8 cellular contexts compared by ENCODE assay signal in the genomic region with DNA sequence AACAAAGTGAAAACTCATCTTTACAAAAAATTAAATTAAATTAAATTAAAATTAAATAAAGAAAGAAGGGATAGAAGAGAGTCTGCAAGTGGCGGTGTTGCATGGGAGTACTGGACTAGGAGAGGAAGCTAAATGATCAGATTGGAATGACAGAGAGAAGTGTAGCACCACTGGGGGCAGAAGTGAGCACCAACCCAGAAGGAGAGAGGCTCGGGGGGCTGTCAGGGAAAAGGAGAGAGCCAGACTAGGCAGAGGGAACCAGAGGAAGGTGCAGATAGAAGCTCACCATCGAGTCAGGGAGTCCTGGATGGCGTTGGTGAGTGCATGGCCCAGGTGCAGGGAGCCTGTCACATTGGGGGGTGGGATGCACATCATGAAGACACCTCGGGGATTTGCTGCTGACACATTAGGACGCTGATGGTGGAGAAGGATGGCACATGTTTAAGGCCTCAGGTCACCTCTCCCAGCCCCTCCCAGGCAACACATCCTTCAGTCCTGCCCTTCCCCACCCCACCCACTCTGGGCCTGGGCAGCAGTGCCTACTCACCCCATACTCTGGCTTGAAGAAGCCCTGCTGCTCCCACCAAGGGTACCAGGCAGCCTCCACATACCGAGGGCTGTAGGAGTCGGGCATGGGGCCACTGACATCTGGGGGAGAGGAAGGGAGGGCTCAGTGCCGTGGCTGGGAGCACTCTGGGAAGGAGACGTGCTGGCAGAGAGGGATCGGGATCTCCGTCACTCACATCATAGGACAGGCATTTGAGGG. TPM values are rescaled to one million over a fixed set of nuclear protein-coding genes. Genes with fewer than 3 reads are reported as not detected.
DNase-seq lines count a peak whose midpoint lies in the region; ATAC-seq and TF ChIP-seq lines count a peak whose summit lies in the region.

No MANE protein-coding gene starts in this region.

- H3K36me3 ChIP-seq in MG63 (peaks cover 8% of the 10 kb centered on the region), psoas muscle (ENCODE audit: insufficient read depth in 1 of 2, low read depth in 1 of 2) (peaks cover 0 to 62% of the 10 kb centered on the region in 2 donors), aorta (ENCODE audit: control insufficient read depth in 1 of 2, insufficient read depth in 2 of 2, low read length in 1 of 2) (no peaks in the 10 kb centered on the region)

- H3K4me1 ChIP-seq in psoas muscle = peaks cover 6% of the 10 kb centered on the region
- no peaks in the 10 kb centered on the region for H3K4me1 ChIP-seq in aorta (ENCODE audit: control insufficient read depth in 1 of 2, insufficient read depth in 2 of 2, low read length in 2 of 2)

- H3K27ac ChIP-seq in VCaP = no peak overlapping the region
- H3K27ac ChIP-seq in psoas muscle = no peak overlapping the region
- H3K27ac ChIP-seq in aorta (ENCODE audit: low read depth in 1 of 2, low read length in 2 of 2) = no peak overlapping the region

- DNase-seq in natural killer cell treated with Interleukin-12 subunit alpha and Interleukin-12 subunit beta and Interleukin-15 and Interleukin-18, amount 100 ng/mL, for 72 hours (ENCODE audit: low spot score) = no peak
- DNase-seq in natural killer cell (no peak), MG63 (peak; percentile 30), fibroblast of gingiva (ENCODE audit: low read depth) (peak; percentile 44), psoas muscle (no peak), aorta (no peak)

- peak overlapping the region; percentile 29 for H3K4me3 Mint-ChIP-seq in natural killer cell treated with Interleukin-12 subunit alpha and Interleukin-12 subunit beta and Interleukin-15 and Interleukin-18, amount 100 ng/mL, for 72 hours
- no peak overlapping the region for H3K4me3 Mint-ChIP-seq in natural killer cell

- H3K9me3 ChIP-seq in MG63 (no peaks in the 10 kb centered on the region), psoas muscle (no peaks in the 10 kb centered on the region), aorta (ENCODE audit: control insufficient read depth, low read length) (no peaks in the 10 kb centered on the region)

- intact Hi-C loops in natural killer cell (cut with micrococcal nuclease) (no loop called here), psoas muscle (cut with DNase I) (no loop called here), aorta (cut with DNase I) (loop anchor here (5.0 kb wide), 2 partner anchors 54 to 124 kb away; partner anchors contain the start of genes CLIC1 (in 1 of the 2), CSNK2B (in 1 of the 2) and LY6G5B (in 1 of the 2))

- peaks cover 6% of the 10 kb centered on the region for H3K36me3 Mint-ChIP-seq in natural killer cell treated with Interleukin-12 subunit alpha and Interleukin-12 subunit beta and Interleukin-15 and Interleukin-18, amount 100 ng/mL, for 72 hours
- peaks cover 7% of the 10 kb centered on the region for H3K36me3 Mint-ChIP-seq in natural killer cell

- H3K9me3 Mint-ChIP-seq in natural killer cell treated with Interleukin-12 subunit alpha and Interleukin-12 subunit beta and Interleukin-15 and Interleukin-18, amount 100 ng/mL, for 72 hours = no peaks in the 10 kb centered on the region
- H3K9me3 Mint-ChIP-seq in natural killer cell = no peaks in the 10 kb centered on the region

- no peaks in the 10 kb centered on the region for H3K27me3 Mint-ChIP-seq in natural killer cell treated with Interleukin-12 subunit alpha and Interleukin-12 subunit beta and Interleukin-15 and Interleukin-18, amount 100 ng/mL, for 72 hours
- no peaks in the 10 kb centered on the region for H3K27me3 Mint-ChIP-seq in natural killer cell (ENCODE audit: low read depth in 2 of 2)

- H3K27me3 ChIP-seq in MG63 (no peaks in the 10 kb centered on the region), psoas muscle (ENCODE audit: insufficient read depth in 3 of 3, low read length in 2 of 3) (no peaks in the 10 kb centered on the region), aorta (ENCODE audit: control insufficient read depth in 1 of 2, insufficient read depth in 2 of 2, low read length in 1 of 2) (no peaks in the 10 kb centered on the region)

- TF ChIP-seq CTCF in natural killer cell (IDR thresholded peaks at IDR 0.05) (no peak), VCaP (conservative IDR thresholded peaks at IDR 0.05) (peak; percentile 76), psoas muscle (IDR thresholded peaks at IDR 0.05) (peak; percentile 46)

- H3K27ac Mint-ChIP-seq in natural killer cell treated with Interleukin-12 subunit alpha and Interleukin-12 subunit beta and Interleukin-15 and Interleukin-18, amount 100 ng/mL, for 72 hours = peak overlapping the region in 1 of 2 donors; percentile 3
- H3K27ac Mint-ChIP-seq in natural killer cell = peak overlapping the region in 1 of 2 donors; percentile 7

- no peak for ATAC-seq in natural killer cell treated with Interleukin-12 subunit alpha and Interleukin-12 subunit beta and Interleukin-15 and Interleukin-18, amount 100 ng/mL, for 72 hours
- ATAC-seq in natural killer cell = no peak
- ATAC-seq in psoas muscle = peak in 1 of 4 donors; percentile 29
- no peak for ATAC-seq in HG02973 (IDR thresholded peaks at IDR 0.05; ENCODE audit: unreplicated experiment)
- ATAC-seq in aorta (ENCODE audit: low FRiP score) = no peak

- H3K4me3 ChIP-seq in MG63 = no peak overlapping the region
- H3K4me3 ChIP-seq in psoas muscle = no peak overlapping the region
- no peak overlapping the region for H3K4me3 ChIP-seq in aorta (ENCODE audit: low read length in 2 of 2)

- peaks cover 16 to 21% of the 10 kb centered on the region in 2 donors for H3K4me1 Mint-ChIP-seq in natural killer cell treated with Interleukin-12 subunit alpha and Interleukin-12 subunit beta and Interleukin-15 and Interleukin-18, amount 100 ng/mL, for 72 hours (ENCODE audit: low read depth in 2 of 2)
- peaks cover 24% of the 10 kb centered on the region in 2 donors for H3K4me1 Mint-ChIP-seq in natural killer cell

- WGBS in psoas muscle, 3 donors = 61 to 64% (median 63%) methylated on average over 10 to 12 of the region's 12 CpGs
- 66 to 71% methylated on average over 12 of the region's 12 CpGs for WGBS in aorta, 2 donors

RNA-seq across cellular contexts. Expression of gene VARS1, which starts 4.0 kb away (rescaled TPM):
- total RNA-seq in natural killer cell treated with Interleukin-12 subunit alpha and Interleukin-12 subunit beta and Interleukin-15 and Interleukin-18, amount 100 ng/mL, for 72 hours = 100 to 1,000 TPM in 1 of 2 donors, 10 to 100 TPM in 1; 90.7 to 226 TPM
- total RNA-seq in natural killer cell (10 to 100 TPM; 45.2 to 58.6 (median 49.2) TPM), psoas muscle (100 to 1,000 TPM in 1 of 4 donors, 10 to 100 TPM in 3; 53.2 to 108 (median 76.1) TPM), aorta (10 to 100 TPM; 44.4 to 49.6 TPM)
- total RNA-seq in MG63 (2014; rRNA removed; shearing (Covaris generic); ENCODE audit: low replicate concordance) = 58.8 and 107 TPM in 2 replicates
- polyA plus RNA-seq in psoas muscle (10 to 100 TPM; 43.9 to 70.4 (median 57.4) TPM), aorta (10 to 100 TPM in 1 of 2 donors, 1 to 10 TPM in 1; 9.8 to 26.4 TPM)

RNA-seq across cellular contexts. Expression of gene VWA7, which starts 14.4 kb away (rescaled TPM):
- 1 to 10 TPM; 1.4 to 2.1 TPM for total RNA-seq in natural killer cell treated with Interleukin-12 subunit alpha and Interleukin-12 subunit beta and Interleukin-15 and Interleukin-18, amount 100 ng/mL, for 72 hours
- total RNA-seq in natural killer cell (1 to 10 TPM; 2.4 to 4.7 (median 3.2) TPM), psoas muscle (1 to 10 TPM; 5.2 to 8.0 (median 7.5) TPM), aorta (1 to 10 TPM in 1 of 2 donors, under 1 TPM in 1; 0.58 to 1.3 TPM)
- 0.13 and 0.84 TPM in 2 replicates for total RNA-seq in MG63 (2014; rRNA removed; shearing (Covaris generic); ENCODE audit: low replicate concordance)
- polyA plus RNA-seq in psoas muscle (1 to 10 TPM in 2 of 3 donors, under 1 TPM in 1; 0.76 to 3.5 (median 1.8) TPM), aorta (under 1 TPM in 1 of 2 donors, not detected in 1; 0.23 TPM)

RNA-seq across cellular contexts. Expression of gene LSM2, which starts 15.3 kb away (rescaled TPM):
- total RNA-seq in natural killer cell treated with Interleukin-12 subunit alpha and Interleukin-12 subunit beta and Interleukin-15 and Interleukin-18, amount 100 ng/mL, for 72 hours = 100 to 1,000 TPM in 1 of 2 donors, 10 to 100 TPM in 1; 94.6 to 113 TPM
- total RNA-seq in natural killer cell (10 to 100 TPM; 28.1 to 34.9 (median 29.2) TPM), psoas muscle (10 to 100 TPM; 19.5 to 42.9 (median 28.7) TPM), aorta (10 to 100 TPM; 32.4 to 33.4 TPM)
- total RNA-seq in MG63 (2014; rRNA removed; shearing (Covaris generic); ENCODE audit: low replicate concordance) = 57.0 and 58.4 TPM in 2 replicates
- polyA plus RNA-seq in psoas muscle (10 to 100 TPM; 35.3 to 92.1 (median 44.2) TPM), aorta (10 to 100 TPM; 41.7 to 42.2 TPM)

RNA-seq across cellular contexts. Expression of gene HSPA1L, which starts 23.6 kb away (rescaled TPM):
- 1 to 10 TPM; 1.7 to 4.1 TPM for total RNA-seq in natural killer cell treated with Interleukin-12 subunit alpha and Interleukin-12 subunit beta and Interleukin-15 and Interleukin-18, amount 100 ng/mL, for 72 hours
- total RNA-seq in natural killer cell (1 to 10 TPM; 2.0 to 4.5 (median 3.6) TPM), psoas muscle (1 to 10 TPM; 2.5 to 6.2 (median 4.4) TPM), aorta (1 to 10 TPM; 1.9 TPM)
- 0.33 and 0.39 TPM in 2 replicates for total RNA-seq in MG63 (2014; rRNA removed; shearing (Covaris generic); ENCODE audit: low replicate concordance)
- polyA plus RNA-seq in psoas muscle (10 to 100 TPM in 1 of 3 donors, 1 to 10 TPM in 1, under 1 TPM in 1; 0.86 to 23.1 (median 3.3) TPM), aorta (1 to 10 TPM; 1.3 to 2.1 TPM)

RNA-seq across cellular contexts. Expression of gene HSPA1A, which starts 23.8 kb away (rescaled TPM):
- total RNA-seq in natural killer cell treated with Interleukin-12 subunit alpha and Interleukin-12 subunit beta and Interleukin-15 and Interleukin-18, amount 100 ng/mL, for 72 hours = 100 to 1,000 TPM; 160 to 262 TPM
- total RNA-seq in natural killer cell = 10 to 100 TPM; 24.4 to 34.6 (median 34.5) TPM
- 32.5 and 71.8 TPM in 2 replicates for total RNA-seq in MG63 (2014; rRNA removed; shearing (Covaris generic); ENCODE audit: low replicate concordance)
- 100 to 1,000 TPM; 241 to 940 (median 407) TPM for total RNA-seq in psoas muscle
- 100 to 1,000 TPM in 2 of 3 donors, 10 to 100 TPM in 1; 37.1 to 319 (median 203) TPM for polyA plus RNA-seq in psoas muscle
- 100 to 1,000 TPM; 194 to 454 TPM for total RNA-seq in aorta
- 10 to 100 TPM; 55.1 to 98.7 TPM for polyA plus RNA-seq in aorta

Comparison
In these comparisons a context has a peak if more than half of its experiments do, and no peak if none do; other contexts are left out.
1. DNase-seq: peak in MG63 (single experiment) and fibroblast of gingiva (single experiment); none in natural killer cell treated with Interleukin-12 subunit alpha and Interleukin-12 subunit beta and Interleukin-15 and Interleukin-18, amount 100 ng/mL, for 72 hours (single experiment), natural killer cell (single experiment), psoas muscle (0 of 2) and aorta (0 of 2).
2. intact Hi-C loops: an anchor here in aorta (5.0 kb wide); none called in natural killer cell and psoas muscle.